In genomic region chr1:182913401-182913800, GRCh38 we compare ENCODE assay signal across 31 cellular contexts. TPM values are rescaled to one million over a fixed set of nuclear protein-coding genes. Genes with fewer than 3 reads are reported as not detected.
"Had no signal": no experiment of that assay in that cellular context is flagged by ENCODE, and none has a peak within 500 bp of the region (broad histone marks: within the 10 kb centered on the region; RNA-seq: fewer than 3 reads in every experiment).

No MANE protein-coding gene starts in this region.

- H3K27me3 ChIP-seq: stomach, suprapubic skin, testis, thyroid gland, tibial artery, tibial nerve, transverse colon, upper lobe of left lung, upper lobe of right lung, vagina had no signal

- H3K4me3 Mint-ChIP-seq: stimulated activated effector memory CD8-positive, alpha-beta T cell treated with anti-CD3 and anti-CD28 coated beads, Interleukin-12 subunit alpha, Interleukin-12 subunit beta, amount 100 ng/mL, for 72 hours; stimulated activated memory B cell treated with anti-CD40 and anti-IgM and Interleukin-4, amounts not matched to agents 10 μg/mL and 1 μg/mL and 100 μg/mL, for 72 hours; stimulated activated naive B cell treated with anti-CD40 and anti-IgM and Interleukin-4, amounts not matched to agents 10 μg/mL and 1 μg/mL and 100 μg/mL, for 72 hours; stimulated activated naive CD8-positive, alpha-beta T cell treated with anti-CD3 and anti-CD28 coated beads, Interleukin-15, amount 100 ng/mL, for 72 hours; stimulated activated naive CD8-positive, alpha-beta T cell treated with anti-CD3 and anti-CD28 coated beads, Interleukin-15, Interleukin-2, amounts not matched to agents 100 ng/mL and 50 ng/mL, for 24 hours; type B pancreatic cell had no signal

- DNase-seq: stimulated activated CD4-positive, alpha-beta T cell treated with anti-CD3 and anti-CD28 coated beads, Interleukin-2, amount 100 ng/mL, for 48 hours; stimulated activated CD4-positive, alpha-beta T cell treated with anti-CD3 and anti-CD28 coated beads, Interleukin-4, amount 100 ng/mL, for 1 hour; stimulated activated CD4-positive, alpha-beta T cell treated with anti-CD3 and anti-CD28 coated beads, Interleukin-4, amount 100 ng/mL, for 24 hours; stimulated activated CD4-positive, alpha-beta T cell treated with anti-CD3 and anti-CD28 coated beads, Interleukin-4, amount 100 ng/mL, for 4 hours; stimulated activated CD8-positive, alpha-beta memory T cell treated with anti-CD3 and anti-CD28 coated beads, Interleukin-4, amount 100 ng/mL, for 48 hours; stimulated activated naive B cell treated with anti-CD40 and anti-IgM and Interleukin-4, amounts not matched to agents 10 μg/mL and 1 μg/mL and 100 μg/mL, for 72 hours; stimulated activated naive CD4-positive, alpha-beta T cell; stimulated activated naive CD4-positive, alpha-beta T cell treated with Interleukin-2 at 50 U/mL for 16 hours; stimulated activated naive CD8-positive, alpha-beta T cell treated with anti-CD3 and anti-CD28 coated beads, Interleukin-15, amount 100 ng/mL, for 72 hours; stimulated activated naive CD8-positive, alpha-beta T cell treated with anti-CD3 and anti-CD28 coated beads, Interleukin-15, Interleukin-2, amounts not matched to agents 100 U/mL and 50 U/mL, for 24 hours; stomach; substantia nigra; testis; thyroid gland; tibial artery; transverse colon; trophoblast cell; upper lobe of left lung; upper lobe of right lung; uterus had no signal

- H3K4me1 Mint-ChIP-seq: stimulated activated effector memory CD8-positive, alpha-beta T cell treated with anti-CD3 and anti-CD28 coated beads, Interleukin-12 subunit alpha, Interleukin-12 subunit beta, amount 100 ng/mL, for 72 hours; stimulated activated memory B cell treated with anti-CD40 and anti-IgM and Interleukin-4, amounts not matched to agents 10 μg/mL and 1 μg/mL and 100 μg/mL, for 72 hours; stimulated activated naive CD8-positive, alpha-beta T cell treated with anti-CD3 and anti-CD28 coated beads, Interleukin-15, amount 100 ng/mL, for 72 hours had no signal

- H3K9me3 ChIP-seq: testis, thyroid gland, upper lobe of left lung, upper lobe of right lung had no signal

- H3K36me3 Mint-ChIP-seq: stimulated activated effector memory CD8-positive, alpha-beta T cell treated with anti-CD3 and anti-CD28 coated beads, Interleukin-12 subunit alpha, Interleukin-12 subunit beta, amount 100 ng/mL, for 72 hours; stimulated activated memory B cell treated with anti-CD40 and anti-IgM and Interleukin-4, amounts not matched to agents 10 μg/mL and 1 μg/mL and 100 μg/mL, for 72 hours; type B pancreatic cell had no signal

- H3K27me3 Mint-ChIP-seq: type B pancreatic cell had no signal

- ATAC-seq: stimulated activated effector memory CD8-positive, alpha-beta T cell treated with anti-CD3 and anti-CD28 coated beads, Interleukin-12 subunit alpha, Interleukin-12 subunit beta, amount 100 ng/mL, for 72 hours; stimulated activated memory B cell treated with anti-CD40 and anti-IgM and Interleukin-4, amounts not matched to agents 10 μg/mL and 1 μg/mL and 100 μg/mL, for 72 hours; stimulated activated naive B cell treated with anti-CD40 and anti-IgM and Interleukin-4, amounts not matched to agents 10 μg/mL and 1 μg/mL and 100 μg/mL, for 72 hours; stimulated activated naive CD8-positive, alpha-beta T cell treated with anti-CD3 and anti-CD28 coated beads, Interleukin-15, amount 100 ng/mL, for 72 hours; stimulated activated naive CD8-positive, alpha-beta T cell treated with anti-CD3 and anti-CD28 coated beads, Interleukin-15, Interleukin-2, amounts not matched to agents 100 U/mL and 50 U/mL, for 24 hours; upper lobe of right lung had no signal

- H3K36me3 ChIP-seq: stomach, suprapubic skin, thoracic aorta, thyroid gland, tibial artery, tibial nerve, transverse colon, upper lobe of left lung, upper lobe of right lung, uterus, vagina had no signal

- H3K4me3 ChIP-seq: stomach, suprapubic skin, testis, thoracic aorta, thyroid gland, tibial artery, tibial nerve, transverse colon, upper lobe of left lung, upper lobe of right lung, uterus, vagina had no signal

- H3K27ac ChIP-seq: stomach, suprapubic skin, testis, thoracic aorta, thyroid gland, tibial artery, tibial nerve, transverse colon, upper lobe of left lung, upper lobe of right lung, uterus, vagina had no signal

- H3K9me3 Mint-ChIP-seq: stimulated activated naive CD8-positive, alpha-beta T cell treated with anti-CD3 and anti-CD28 coated beads, Interleukin-15, amount 100 ng/mL, for 72 hours; stimulated activated naive CD8-positive, alpha-beta T cell treated with anti-CD3 and anti-CD28 coated beads, Interleukin-15, Interleukin-2, amounts not matched to agents 100 ng/mL and 50 ng/mL, for 24 hours had no signal

- H3K27ac Mint-ChIP-seq: stimulated activated effector memory CD8-positive, alpha-beta T cell treated with anti-CD3 and anti-CD28 coated beads, Interleukin-12 subunit alpha, Interleukin-12 subunit beta, amount 100 ng/mL, for 72 hours; stimulated activated memory B cell treated with anti-CD40 and anti-IgM and Interleukin-4, amounts not matched to agents 10 μg/mL and 1 μg/mL and 100 μg/mL, for 72 hours; stimulated activated naive B cell treated with anti-CD40 and anti-IgM and Interleukin-4, amounts not matched to agents 10 μg/mL and 1 μg/mL and 100 μg/mL, for 72 hours; stimulated activated naive CD8-positive, alpha-beta T cell treated with anti-CD3 and anti-CD28 coated beads, Interleukin-15, amount 100 ng/mL, for 72 hours; stimulated activated naive CD8-positive, alpha-beta T cell treated with anti-CD3 and anti-CD28 coated beads, Interleukin-15, Interleukin-2, amounts not matched to agents 100 ng/mL and 50 ng/mL, for 24 hours; type B pancreatic cell had no signal

- H3K4me1 ChIP-seq: stomach, suprapubic skin, testis, thyroid gland, tibial artery, tibial nerve, transverse colon, upper lobe of left lung, upper lobe of right lung, uterus, vagina had no signal

RNA-seq across cellular contexts. Expression of gene SHCBP1L, which starts 39.6 kb away (rescaled TPM):
- total RNA-seq: stomach, suprapubic skin, thoracic aorta, transverse colon, upper lobe of left lung, upper lobe of right lung, ureter, vagina had no signal
- polyA plus RNA-seq: stomach, thymus, urinary bladder had no signal
